ENCODE assay signal across 21 cellular contexts in genomic region chr12:32402170-32402569, GRCh38.
"Had no signal": no experiment of that assay in that cellular context is flagged by ENCODE, and none has a peak within 500 bp of the region (broad histone marks: within the 10 kb centered on the region; RNA-seq: fewer than 3 reads in every experiment).

No MANE protein-coding gene starts in this region.

- H3K4me3 Mint-ChIP-seq: activated CD4-positive, alpha-beta T cell treated with anti-CD3 and anti-CD28 coated beads for 36 hours; activated naive CD4-positive, alpha-beta T cell treated with anti-CD3 and anti-CD28 coated beads, Interleukin-2, amount 50 U/mL, for 24 hours; neural progenitor cell; T-helper 2 cell treated with Interferon-gamma antibody and Interleukin-4, amounts not matched to agents 5 μg/mL and 100 μg/mL, for 36 hours had no signal

- H3K9me3 Mint-ChIP-seq: activated naive CD4-positive, alpha-beta T cell treated with anti-CD3 and anti-CD28 coated beads, Interleukin-2, amount 50 U/mL, for 24 hours; dendritic cell treated with granulocyte-macrophage colony-stimulating factor and Interleukin-4, amounts not matched to agents 40 ng/mL and 50 ng/mL, for 4 days; naive B cell; neural progenitor cell; T-helper 2 cell treated with Interferon-gamma antibody and Interleukin-4, amounts not matched to agents 5 μg/mL and 100 μg/mL, for 36 hours; type B pancreatic cell had no signal

- DNase-seq: activated CD4-positive, alpha-beta T cell treated with anti-CD3 and anti-CD28 coated beads for 36 hours; activated CD4-positive, alpha-beta T cell treated with anti-CD3 and anti-CD28 coated beads, Interleukin-2, amount 50 U/mL, for 48 hours; activated gamma-delta T cell; adrenal gland; effector memory CD4-positive, alpha-beta T cell; esophagus squamous epithelium; hippocampal formation; left lung; mucosa of descending colon; naive B cell; stimulated activated CD4-positive, alpha-beta T cell treated with anti-CD3 and anti-CD28 coated beads, Interleukin-2, amount 100 ng/mL, for 24 hours; stimulated activated naive CD8-positive, alpha-beta T cell treated with anti-CD3 and anti-CD28 coated beads, Interleukin-15, Interleukin-2, amounts not matched to agents 100 U/mL and 50 U/mL, for 24 hours had no signal

- H3K36me3 ChIP-seq: adrenal gland, esophagus squamous epithelium, left lung, neural progenitor cell, prostate gland, right atrium auricular region, suprapubic skin had no signal

- H3K27me3 ChIP-seq: adrenal gland, right atrium auricular region, suprapubic skin had no signal

- H3K4me2 ChIP-seq: neural progenitor cell had no signal

- H3K27ac Mint-ChIP-seq: activated CD4-positive, alpha-beta T cell treated with anti-CD3 and anti-CD28 coated beads for 36 hours; activated naive CD4-positive, alpha-beta T cell treated with anti-CD3 and anti-CD28 coated beads, Interleukin-2, amount 50 U/mL, for 24 hours; dendritic cell treated with granulocyte-macrophage colony-stimulating factor and Interleukin-4, amounts not matched to agents 40 ng/mL and 50 ng/mL, for 4 days; neural progenitor cell; T-helper 2 cell treated with Interferon-gamma antibody and Interleukin-4, amounts not matched to agents 5 μg/mL and 100 μg/mL, for 36 hours had no signal

- H3K36me3 Mint-ChIP-seq: activated naive CD4-positive, alpha-beta T cell treated with anti-CD3 and anti-CD28 coated beads, Interleukin-2, amount 50 U/mL, for 24 hours; naive B cell; neural progenitor cell; type B pancreatic cell had no signal

- H3K9ac ChIP-seq: neural progenitor cell had no signal

- H3K27ac ChIP-seq: adrenal gland, esophagus squamous epithelium, left lung, neural progenitor cell, prostate gland, right atrium auricular region, suprapubic skin had no signal

- FAIRE-seq: TTC549 had no signal

- H3K9me3 ChIP-seq: adrenal gland, esophagus squamous epithelium, left lung, mucosa of descending colon, prostate gland, right atrium auricular region, suprapubic skin had no signal

- H3K4me1 ChIP-seq: prostate gland had no signal

- H2AFZ ChIP-seq: neural progenitor cell had no signal

- H3K4me3 ChIP-seq: adrenal gland, esophagus squamous epithelium, mucosa of descending colon, neural progenitor cell, prostate gland, right atrium auricular region had no signal
